26 cellular contexts compared by ENCODE assay signal in the genomic region with DNA sequence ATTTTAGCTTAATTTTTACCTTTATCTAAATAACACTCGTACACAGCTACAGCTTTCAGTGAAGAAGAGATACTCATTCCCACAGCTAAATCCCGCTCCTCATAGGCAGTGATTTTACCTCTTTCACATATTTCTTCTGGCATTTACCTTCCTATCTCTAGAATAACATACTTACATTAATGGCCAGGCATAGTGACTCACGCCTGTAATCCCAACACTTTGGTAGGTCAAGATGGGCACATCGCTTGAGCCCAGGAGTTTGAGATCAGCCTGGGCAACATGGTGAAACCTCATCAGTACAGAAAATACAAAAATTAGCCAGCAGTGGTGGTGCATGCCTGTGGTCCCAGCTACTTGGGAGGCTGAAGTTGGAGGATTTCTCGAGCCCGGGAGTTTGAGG.
"Had no signal": no experiment of that assay in that cellular context is flagged by ENCODE, and none has a peak within 500 bp of the region (broad histone marks: within the 10 kb centered on the region; RNA-seq: fewer than 3 reads in every experiment).

No MANE protein-coding gene starts in this region.

- H3K4me2 ChIP-seq: KMS-11, SK-N-SH had no signal

- H3K9ac ChIP-seq: KMS-11, SK-N-SH had no signal

- H3K27ac Mint-ChIP-seq: IgD-negative memory B cell; T-cell; T-helper 1 cell treated with Interleukin-12 subunit alpha and Interleukin-12 subunit beta and Interleukin-4 antibody, amounts not matched to agents 30 μg/mL and 1 μg/mL, for 36 hours had no signal

- FAIRE-seq: K562, RCC 7860 had no signal

- ATAC-seq: K562, T-cell had no signal

- H3K9me2 ChIP-seq: SK-N-SH had no signal

- DNase-seq: Kasumi-1, MV-4-11, NCI-H1048, NCI-H1105, NCI-H1417, NCI-H1436 treated with DMSO at 0.1 percent for 48 hours, NCI-H1694, NCI-H187 treated with DMSO at 0.1 percent for 48 hours, NCI-H2029 treated with DMSO at 0.1 percent for 48 hours, NCI-H2171, NCI-H226, NCI-H446, NCI-H510A, NCI-H524 treated with DMSO at 0.1 percent for 48 hours, NCI-H69, NCI-H774, RPMI8226, SHP77, SK-N-SH, SW 1271, T-cell had no signal

- H3K27ac ChIP-seq: KMS-11 had no signal

- H3K9me3 Mint-ChIP-seq: T-helper 1 cell treated with Interleukin-12 subunit alpha and Interleukin-12 subunit beta and Interleukin-4 antibody, amounts not matched to agents 30 μg/mL and 1 μg/mL, for 36 hours had no signal

- H3K4me3 ChIP-seq: K562 had no signal

- H3K36me3 Mint-ChIP-seq: T-cell had no signal

- H3K4me3 Mint-ChIP-seq: T-cell; T-helper 1 cell treated with Interleukin-12 subunit alpha and Interleukin-12 subunit beta and Interleukin-4 antibody, amounts not matched to agents 30 μg/mL and 1 μg/mL, for 36 hours had no signal
